22 cellular contexts compared by ENCODE assay signal in the genomic region with DNA sequence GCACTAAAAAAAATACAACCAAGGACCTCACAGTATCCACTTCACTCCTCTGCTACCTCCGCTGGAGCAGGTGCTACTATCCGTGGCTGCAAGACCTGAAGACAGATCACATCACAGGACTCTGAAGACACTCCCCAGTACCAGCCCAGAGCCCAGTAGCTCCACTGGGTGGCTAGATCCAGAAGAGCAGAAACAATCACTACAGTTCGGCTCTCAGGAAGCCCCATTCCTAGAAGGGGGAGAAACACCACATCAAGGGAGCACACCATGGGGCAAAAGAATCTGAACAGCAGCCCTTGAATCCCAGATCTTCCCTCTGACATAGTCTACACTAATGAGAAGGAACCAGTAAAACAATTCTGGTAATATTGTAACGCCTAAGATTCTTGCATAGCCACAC.
DNase-seq lines count a peak whose midpoint lies in the region; ATAC-seq and TF ChIP-seq lines count a peak whose summit lies in the region.
"Had no signal": no experiment of that assay in that cellular context is flagged by ENCODE, and none has a peak within 500 bp of the region (broad histone marks: within the 10 kb centered on the region; RNA-seq: fewer than 3 reads in every experiment).

No MANE protein-coding gene starts in this region.

- H3K23ac ChIP-seq in H9 (ENCODE audit: insufficient read length, low read depth, low read length) = no peak overlapping the region

- H3K27me3 ChIP-seq in BLaER1 = no peaks in the 10 kb centered on the region
- no peaks in the 10 kb centered on the region for H3K27me3 ChIP-seq in H9 (ENCODE audit: insufficient read depth, low read length)
- no peaks in the 10 kb centered on the region for H3K27me3 ChIP-seq in lower lobe of right lung (ENCODE audit: low read depth)
- H3K27me3 ChIP-seq: MG63 had no signal

- H3K4me3 ChIP-seq in BLaER1 (no peak overlapping the region), lower lobe of right lung (no peak overlapping the region)
- H3K4me3 ChIP-seq: MG63 had no signal

- H3K4me2 ChIP-seq in BLaER1 = peak overlapping the region; percentile 33
- H3K4me2 ChIP-seq in H9 (ENCODE audit: insufficient read depth, insufficient read length, low read length) = no peak overlapping the region

- H4K5ac ChIP-seq in H9 (ENCODE audit: insufficient read length, low read depth, low read length) = no peak overlapping the region

- H3K4me1 Mint-ChIP-seq in H9 = peaks cover 29 to 31% of the 10 kb centered on the region in 2 experiments
- H3K4me1 Mint-ChIP-seq: CD4-positive, alpha-beta memory T cell had no signal

- H3K4me1 ChIP-seq in BLaER1 (peaks cover 11% of the 10 kb centered on the region), H9 (ENCODE audit: insufficient read depth, low read length) (peaks cover 5% of the 10 kb centered on the region; the same call in 1 of the 2 replicates), lower lobe of right lung (no peaks in the 10 kb centered on the region)

- H3K9me3 ChIP-seq in BLaER1 (no peaks in the 10 kb centered on the region), H9 (ENCODE audit: control insufficient read depth, low read depth, low read length) (no peaks in the 10 kb centered on the region), lower lobe of right lung (no peaks in the 10 kb centered on the region)
- H3K9me3 ChIP-seq: MG63 had no signal

- no peak overlapping the region for H3K18ac ChIP-seq in H9 (ENCODE audit: insufficient read length, low read depth, low read length)

- H3K36me3 ChIP-seq in BLaER1 (no peaks in the 10 kb centered on the region), lower lobe of right lung (no peaks in the 10 kb centered on the region)
- H3K36me3 ChIP-seq: MG63 had no signal

- no peak overlapping the region for H3K56ac ChIP-seq in H9 (ENCODE audit: insufficient read length, low read depth, low read length)

- DNase-seq in H9 = no peak
- DNase-seq in islet precursor cell = peak; percentile 55
- peak; percentile 25 for DNase-seq in posterior vena cava (ENCODE audit: low spot score)
- no peak for DNase-seq in cerebellar nuclear complex (lab: John Stamatoyannopoulos, UW)
- no peak for DNase-seq in NCI-H2227 treated with DMSO at 0.1 percent for 48 hours (lab: John Stamatoyannopoulos, UW)
- DNase-seq in lower lobe of right lung = no peak
- DNase-seq: C1 segment of cervical spinal cord; CD4-positive, alpha-beta memory T cell; COR-L47; DMS79 treated with DMSO at 0.1 percent for 48 hours; GF-D8; IMR-90; KG1; MG63; NCI-H2029; NCI-H446 treated with DMSO at 0.1 percent for 48 hours; NCI-H526; NCI-H82; SHP77 had no signal

- no peak overlapping the region for H3K4me3 Mint-ChIP-seq in H9
- H3K4me3 Mint-ChIP-seq: CD4-positive, alpha-beta memory T cell had no signal

- H4K8ac ChIP-seq in H9 (replicated peaks; ENCODE audit: insufficient read length, low read depth, low read length) = no peak overlapping the region

- H2BK12ac ChIP-seq in H9 (ENCODE audit: insufficient read length, low read depth, low read length) = no peak overlapping the region

- no peak overlapping the region for H2AK5ac ChIP-seq in H9 (ENCODE audit: insufficient read length, low read length)

- peaks cover 7 to 13% of the 10 kb centered on the region in 2 experiments for H3K9me3 Mint-ChIP-seq in H9

- no peak overlapping the region for H3K27ac ChIP-seq in BLaER1
- no peak overlapping the region for H3K27ac ChIP-seq in H9 (ENCODE audit: insufficient read length, low read depth, low read length)
- H3K27ac ChIP-seq in lower lobe of right lung = no peak overlapping the region
- H3K27ac ChIP-seq: RWPE1 had no signal

- H3K4ac ChIP-seq in H9 (ENCODE audit: low read depth, low read length) = no peak overlapping the region

- H2BK20ac ChIP-seq in H9 (ENCODE audit: low read depth, low read length, poor library complexity, severe bottlenecking) = no peak overlapping the region

- H3K23me2 ChIP-seq in H9 (ENCODE audit: insufficient read length, low read depth, low read length, poor library complexity, severe bottlenecking) = no peaks in the 10 kb centered on the region

- H4K91ac ChIP-seq in H9 (ENCODE audit: insufficient read length, low read depth, low read length) = no peak overlapping the region

- no peak overlapping the region for H2BK120ac ChIP-seq in H9 (ENCODE audit: low read depth, low read length, poor library complexity, severe bottlenecking)

- no peak overlapping the region for H3T11ph ChIP-seq in H9 (ENCODE audit: low read length)

- H2BK5ac ChIP-seq in H9 (ENCODE audit: insufficient read length, low read length) = no peak overlapping the region

- no peak overlapping the region for H2AFZ ChIP-seq in H9 (ENCODE audit: low read length)

- H3K27ac Mint-ChIP-seq in H9 = peak overlapping the region in 2 of 3 experiments; percentile 44 to 65; a peak in 2 of 7 replicates
- H3K27ac Mint-ChIP-seq: CD4-positive, alpha-beta memory T cell had no signal

- no peaks in the 10 kb centered on the region for H3K79me1 ChIP-seq in H9 (ENCODE audit: insufficient read depth, low read depth, low read length, poor library complexity, severe bottlenecking)

- WGBS in H9 (ENCODE audit: extremely low coverage, insufficient read length, low lambda C conversion rate) = no CpG with 5 or more reads among the region's 4 CpGs

- H3K27me3 Mint-ChIP-seq in H9 (ENCODE audit: low read depth) = no peaks in the 10 kb centered on the region; the same call in none of the 2 replicates
- H3K27me3 Mint-ChIP-seq: CD4-positive, alpha-beta memory T cell had no signal

- no peak overlapping the region for H2BK15ac ChIP-seq in H9 (ENCODE audit: low read depth, low read length)

- TF ChIP-seq CTCF in H9 (conservative IDR thresholded peaks at IDR 0.05) (no peak), lower lobe of right lung (IDR thresholded peaks at IDR 0.05) (no peak)

- peaks cover 6 to 16% (median 10%) of the 10 kb centered on the region in 3 experiments; a peak in 5 of 7 replicates for H3K36me3 Mint-ChIP-seq in H9 (ENCODE audit: insufficient read depth in 1 of 3, low read depth in 3 of 3)
- H3K36me3 Mint-ChIP-seq: CD4-positive, alpha-beta memory T cell had no signal

- no peak for ATAC-seq in lower lobe of right lung
- ATAC-seq: Panc1 had no signal

- no peak overlapping the region for H3K14ac ChIP-seq in H9 (ENCODE audit: insufficient read depth, low read length)

- no peaks in the 10 kb centered on the region for H4K20me1 ChIP-seq in BLaER1
- no peaks in the 10 kb centered on the region for H4K20me1 ChIP-seq in H9 (ENCODE audit: control insufficient read depth, insufficient read depth, insufficient read length)

- H3K79me2 ChIP-seq in H9 (ENCODE audit: insufficient read depth, low read length) = no peaks in the 10 kb centered on the region

- intact Hi-C loops in posterior vena cava (cut with DNase I) (no loop called here), lower lobe of right lung (cut with DNase I) (no loop called here)

- H3K9ac ChIP-seq in BLaER1 (no peak overlapping the region), H9 (ENCODE audit: extremely low read depth, insufficient read length, low read length) (no peak overlapping the region)

Comparison
In these comparisons a context has a peak if more than half of its experiments do, and no peak if none do; other contexts are left out.
1. DNase-seq: peak in islet precursor cell (single experiment) and posterior vena cava (single experiment); none in H9 (single experiment), cerebellar nuclear complex (0 of 2), NCI-H2227 treated with DMSO at 0.1 percent for 48 hours (single experiment) and lower lobe of right lung (single experiment).